In genomic region chr16:29784157-29784556, GRCh38 we compare ENCODE assay signal across 19 cellular contexts. TPM values are rescaled to one million over a fixed set of nuclear protein-coding genes. Genes with fewer than 3 reads are reported as not detected.
A peak's percentile ranks its signal among the peaks of the same experiment; 100 is the strongest.
DNase-seq lines count a peak whose midpoint lies in the region; ATAC-seq lines count a peak whose summit lies in the region.
"Had no signal": no experiment of that assay in that cellular context is flagged by ENCODE, and none has a peak within 500 bp of the region (broad histone marks: within the 10 kb centered on the region; RNA-seq: fewer than 3 reads in every experiment).

No MANE protein-coding gene starts in this region.

- H3K9me3 Mint-ChIP-seq in activated CD4-positive, alpha-beta memory T cell treated with anti-CD3 and anti-CD28 coated beads for 36 hours, result no peaks in the 10 kb centered on the region
- H3K9me3 Mint-ChIP-seq in activated CD4-positive, alpha-beta memory T cell treated with anti-CD3 and anti-CD28 coated beads, Interleukin-2, amount 10 ng/mL, durations not matched to agents 7 days and 5 days, result no peaks in the 10 kb centered on the region
- H3K9me3 Mint-ChIP-seq in activated CD4-positive, alpha-beta T cell treated with anti-CD3 and anti-CD28 coated beads, Interleukin-2, amount 10 ng/mL, durations not matched to agents 24 days and 14 days, result no peaks in the 10 kb centered on the region
- H3K9me3 Mint-ChIP-seq in effector memory CD8-positive, alpha-beta T cell, result no peaks in the 10 kb centered on the region
- H3K9me3 Mint-ChIP-seq in stimulated activated effector memory CD8-positive, alpha-beta T cell treated with anti-CD3 and anti-CD28 coated beads, Interleukin-12 subunit alpha, Interleukin-12 subunit beta, amount 100 ng/mL, for 72 hours, result no peaks in the 10 kb centered on the region
- H3K9me3 Mint-ChIP-seq: immature natural killer cell had no signal

- H4K20me1 ChIP-seq in GM23248 (ENCODE audit: insufficient read depth), result no peaks in the 10 kb centered on the region

- no peaks in the 10 kb centered on the region for H3F3A ChIP-seq in GM23248 (ENCODE audit: insufficient read depth)

- H3K4me3 ChIP-seq in GM23248, result no peak overlapping the region
- H3K4me3 ChIP-seq: colonic mucosa had no signal

- POLR2A ChIA-PET in activated CD4-positive, alpha-beta memory T cell treated with anti-CD3 and anti-CD28 coated beads for 36 hours (lab: Charles Lee), result interaction anchor here (3.0 kb wide), 1 partner anchor 24 kb away, joined by 7 read pairs; no protein-coding TSS in a partner anchor
- POLR2A ChIA-PET in activated CD4-positive, alpha-beta memory T cell treated with anti-CD3 and anti-CD28 coated beads, Interleukin-2, amount 10 ng/mL, durations not matched to agents 7 days and 5 days (lab: Charles Lee), result interaction anchor here (1.2 to 13.0 kb wide), 7 partner anchors 20 to 83 kb away, joined by 3 to 260 read pairs (median 7); partner anchors contain the start of genes C16orf54 and MAZ

- intact Hi-C loops in activated CD4-positive, alpha-beta memory T cell treated with anti-CD3 and anti-CD28 coated beads for 36 hours (cut with micrococcal nuclease), result loop anchor here (1.0 to 5.0 kb wide), 3 partner anchors 37 to 82 kb away; partner anchors contain the start of gene C16orf54
- intact Hi-C loops in activated CD4-positive, alpha-beta T cell treated with anti-CD3 and anti-CD28 coated beads, Interleukin-2, amount 10 ng/mL, durations not matched to agents 24 days and 14 days (cut with micrococcal nuclease), result no loop called here

- H3K27ac ChIP-seq in GM23248, result no peak overlapping the region
- H3K27ac ChIP-seq: colonic mucosa, epithelial cell of prostate, sigmoid colon, stomach had no signal

- no peak overlapping the region for H3K4me2 ChIP-seq in GM23248 (ENCODE audit: unreplicated experiment)
- H3K4me2 ChIP-seq: SK-N-SH had no signal

- H3K9ac ChIP-seq in GM23248, result no peak overlapping the region
- H3K9ac ChIP-seq: SK-N-SH had no signal

- H3K4me1 Mint-ChIP-seq in activated CD4-positive, alpha-beta memory T cell treated with anti-CD3 and anti-CD28 coated beads for 36 hours (ENCODE audit: low read depth), result peaks cover 26% of the 10 kb centered on the region
- peaks cover 28% of the 10 kb centered on the region for H3K4me1 Mint-ChIP-seq in activated CD4-positive, alpha-beta memory T cell treated with anti-CD3 and anti-CD28 coated beads, Interleukin-2, amount 10 ng/mL, durations not matched to agents 7 days and 5 days
- H3K4me1 Mint-ChIP-seq in activated CD4-positive, alpha-beta T cell treated with anti-CD3 and anti-CD28 coated beads, Interleukin-2, amount 10 ng/mL, durations not matched to agents 24 days and 14 days, result peaks cover 26% of the 10 kb centered on the region
- H3K4me1 Mint-ChIP-seq in effector memory CD8-positive, alpha-beta T cell (ENCODE audit: low read depth in 2 of 2), result peaks cover 7 to 13% of the 10 kb centered on the region in 2 donors
- H3K4me1 Mint-ChIP-seq in stimulated activated effector memory CD8-positive, alpha-beta T cell treated with anti-CD3 and anti-CD28 coated beads, Interleukin-12 subunit alpha, Interleukin-12 subunit beta, amount 100 ng/mL, for 72 hours, result peaks cover 17% of the 10 kb centered on the region

- ATAC-seq in effector memory CD8-positive, alpha-beta T cell (replicated peaks), result peak; percentile 25
- peak; percentile 88 for ATAC-seq in stimulated activated effector memory CD8-positive, alpha-beta T cell treated with anti-CD3 and anti-CD28 coated beads, Interleukin-12 subunit alpha, Interleukin-12 subunit beta, amount 100 ng/mL, for 72 hours

- no peaks in the 10 kb centered on the region for H3K36me3 Mint-ChIP-seq in activated CD4-positive, alpha-beta memory T cell treated with anti-CD3 and anti-CD28 coated beads for 36 hours
- peaks cover 3% of the 10 kb centered on the region for H3K36me3 Mint-ChIP-seq in activated CD4-positive, alpha-beta memory T cell treated with anti-CD3 and anti-CD28 coated beads, Interleukin-2, amount 10 ng/mL, durations not matched to agents 7 days and 5 days (ENCODE audit: low read depth)
- no peaks in the 10 kb centered on the region for H3K36me3 Mint-ChIP-seq in activated CD4-positive, alpha-beta T cell treated with anti-CD3 and anti-CD28 coated beads, Interleukin-2, amount 10 ng/mL, durations not matched to agents 24 days and 14 days (ENCODE audit: low read depth)
- H3K36me3 Mint-ChIP-seq in effector memory CD8-positive, alpha-beta T cell (ENCODE audit: insufficient read depth), result peaks cover 3% of the 10 kb centered on the region
- H3K36me3 Mint-ChIP-seq in stimulated activated effector memory CD8-positive, alpha-beta T cell treated with anti-CD3 and anti-CD28 coated beads, Interleukin-12 subunit alpha, Interleukin-12 subunit beta, amount 100 ng/mL, for 72 hours, result peaks cover 5% of the 10 kb centered on the region
- H3K36me3 Mint-ChIP-seq: immature natural killer cell had no signal

- H3K27me3 ChIP-seq in GM23248 (replicated peaks; ENCODE audit: insufficient read depth), result 0 out of 2 replicates have a peak, but pooled peaks cover 6% of the 10 kb centered on the region
- H3K27me3 ChIP-seq: colonic mucosa, sigmoid colon had no signal

- H3K4me1 ChIP-seq in GM23248 (ENCODE audit: insufficient read depth), result no peaks in the 10 kb centered on the region; the same call in 1 of the 2 replicates
- H3K4me1 ChIP-seq: colonic mucosa had no signal

- no peaks in the 10 kb centered on the region for H3K9me3 ChIP-seq in GM23248 (ENCODE audit: low read depth)
- H3K9me3 ChIP-seq: colonic mucosa, sigmoid colon, SK-N-SH, stomach had no signal

- no peaks in the 10 kb centered on the region for H3K9me2 ChIP-seq in GM23248 (ENCODE audit: insufficient read depth)
- H3K9me2 ChIP-seq: SK-N-SH had no signal

- peak overlapping the region; percentile 13 for H3K4me3 Mint-ChIP-seq in activated CD4-positive, alpha-beta memory T cell treated with anti-CD3 and anti-CD28 coated beads for 36 hours
- no peak overlapping the region for H3K4me3 Mint-ChIP-seq in activated CD4-positive, alpha-beta memory T cell treated with anti-CD3 and anti-CD28 coated beads, Interleukin-2, amount 10 ng/mL, durations not matched to agents 7 days and 5 days
- H3K4me3 Mint-ChIP-seq in activated CD4-positive, alpha-beta T cell treated with anti-CD3 and anti-CD28 coated beads, Interleukin-2, amount 10 ng/mL, durations not matched to agents 24 days and 14 days, result no peak overlapping the region
- no peak overlapping the region for H3K4me3 Mint-ChIP-seq in effector memory CD8-positive, alpha-beta T cell
- H3K4me3 Mint-ChIP-seq in stimulated activated effector memory CD8-positive, alpha-beta T cell treated with anti-CD3 and anti-CD28 coated beads, Interleukin-12 subunit alpha, Interleukin-12 subunit beta, amount 100 ng/mL, for 72 hours, result no peak overlapping the region

- no peaks in the 10 kb centered on the region for H3K27me3 Mint-ChIP-seq in activated CD4-positive, alpha-beta memory T cell treated with anti-CD3 and anti-CD28 coated beads for 36 hours
- peaks cover 17% of the 10 kb centered on the region for H3K27me3 Mint-ChIP-seq in activated CD4-positive, alpha-beta memory T cell treated with anti-CD3 and anti-CD28 coated beads, Interleukin-2, amount 10 ng/mL, durations not matched to agents 7 days and 5 days
- peaks cover 10% of the 10 kb centered on the region for H3K27me3 Mint-ChIP-seq in activated CD4-positive, alpha-beta T cell treated with anti-CD3 and anti-CD28 coated beads, Interleukin-2, amount 10 ng/mL, durations not matched to agents 24 days and 14 days
- no peaks in the 10 kb centered on the region for H3K27me3 Mint-ChIP-seq in effector memory CD8-positive, alpha-beta T cell

- in situ Hi-C loops in GM23248 (cut with MboI), result no loop called here

- DNase-seq in activated CD4-positive, alpha-beta memory T cell treated with anti-CD3 and anti-CD28 coated beads for 36 hours, result peak; percentile 70
- DNase-seq in activated CD4-positive, alpha-beta memory T cell treated with anti-CD3 and anti-CD28 coated beads, Interleukin-2, amount 10 ng/mL, durations not matched to agents 7 days and 5 days, result no peak
- peak; percentile 75 for DNase-seq in activated CD4-positive, alpha-beta T cell treated with anti-CD3 and anti-CD28 coated beads, Interleukin-2, amount 10 ng/mL, durations not matched to agents 24 days and 14 days
- no peak for DNase-seq in effector memory CD8-positive, alpha-beta T cell
- DNase-seq in stimulated activated effector memory CD8-positive, alpha-beta T cell treated with anti-CD3 and anti-CD28 coated beads, Interleukin-12 subunit alpha, Interleukin-12 subunit beta, amount 100 ng/mL, for 72 hours (ENCODE audit: low spot score in 2 of 2), result no peak
- no peak for DNase-seq in NCI-H510A (lab: John Stamatoyannopoulos, UW)
- DNase-seq in GM03348 (ENCODE audit: low spot score), result no peak
- DNase-seq in GM23248, result no peak
- DNase-seq: activated CD8-positive, alpha-beta memory T cell treated with anti-CD3 and anti-CD28 coated beads, Interleukin-2, amount 50 U/mL, for 4 hours; colonic mucosa; immature natural killer cell; NCI-H187; sigmoid colon; SK-N-SH; stomach had no signal

- CTCF ChIA-PET in activated CD4-positive, alpha-beta memory T cell treated with anti-CD3 and anti-CD28 coated beads for 36 hours (lab: Charles Lee), result interaction anchor here (0.8 to 3.4 kb wide), 19 partner anchors 9 to 93 kb away, joined by 3 to 35 read pairs (median 6); partner anchors contain the start of genes C16orf54 and PAGR1
- CTCF ChIA-PET in activated CD4-positive, alpha-beta memory T cell treated with anti-CD3 and anti-CD28 coated beads, Interleukin-2, amount 10 ng/mL, durations not matched to agents 7 days and 5 days (lab: Charles Lee), result interaction anchor here (0.5 to 4.6 kb wide), 29 partner anchors 10 to 691 kb away, joined by 3 to 57 read pairs (median 7); partner anchors contain the start of genes PAGR1, TAOK2 and TBX6

- peak overlapping the region; percentile 40 for H3K27ac Mint-ChIP-seq in activated CD4-positive, alpha-beta memory T cell treated with anti-CD3 and anti-CD28 coated beads for 36 hours
- no peak overlapping the region for H3K27ac Mint-ChIP-seq in activated CD4-positive, alpha-beta memory T cell treated with anti-CD3 and anti-CD28 coated beads, Interleukin-2, amount 10 ng/mL, durations not matched to agents 7 days and 5 days
- no peak overlapping the region for H3K27ac Mint-ChIP-seq in activated CD4-positive, alpha-beta T cell treated with anti-CD3 and anti-CD28 coated beads, Interleukin-2, amount 10 ng/mL, durations not matched to agents 24 days and 14 days
- H3K27ac Mint-ChIP-seq in effector memory CD8-positive, alpha-beta T cell, result peak overlapping the region; percentile 7 to 26
- H3K27ac Mint-ChIP-seq in stimulated activated effector memory CD8-positive, alpha-beta T cell treated with anti-CD3 and anti-CD28 coated beads, Interleukin-12 subunit alpha, Interleukin-12 subunit beta, amount 100 ng/mL, for 72 hours, result no peak overlapping the region

- H3K36me3 ChIP-seq in GM23248 (ENCODE audit: low read depth), result no peaks in the 10 kb centered on the region
- H3K36me3 ChIP-seq: colonic mucosa, sigmoid colon, stomach had no signal

- H3K79me2 ChIP-seq in GM23248 (ENCODE audit: insufficient read depth), result no peaks in the 10 kb centered on the region

- no peak overlapping the region for H2AFZ ChIP-seq in GM23248

- 83 to 86% methylated on average over 2 of the region's 2 CpGs for WGBS in GM23248 (ENCODE audit: low coverage in 1 of 2, low lambda C conversion rate in 2 of 2, missing lambda C conversion rate in 2 of 2), 2 experiments

RNA-seq across cellular contexts. Expression of gene ZG16, which starts 6.1 kb away (rescaled TPM):
- not detected for total RNA-seq in activated CD4-positive, alpha-beta memory T cell treated with anti-CD3 and anti-CD28 coated beads for 36 hours
- total RNA-seq in activated CD4-positive, alpha-beta memory T cell treated with anti-CD3 and anti-CD28 coated beads, Interleukin-2, amount 10 ng/mL, durations not matched to agents 7 days and 5 days, result not detected
- not detected in 2 replicates for total RNA-seq in activated CD4-positive, alpha-beta T cell treated with anti-CD3 and anti-CD28 coated beads, Interleukin-2, amount 10 ng/mL, durations not matched to agents 24 days and 14 days
- total RNA-seq in GM23248 (2014; rRNA removed; shearing (Covaris generic)), result not detected in 2 replicates
- polyA plus RNA-seq in GM23248 (2016; fragmentation: Nextera tagmentation; extraction: Ambion mirVana), result not detected in 2 replicates
- total RNA-seq: A673, mesenteric fat pad, NCI-H460 had no signal
- polyA plus RNA-seq: immature natural killer cell, SK-N-SH had no signal

RNA-seq across cellular contexts. Expression of gene KIF22, which starts 6.4 kb away (rescaled TPM):
- 100 to 1,000 TPM; 174 to 180 TPM for total RNA-seq in activated CD4-positive, alpha-beta memory T cell treated with anti-CD3 and anti-CD28 coated beads for 36 hours
- total RNA-seq in activated CD4-positive, alpha-beta memory T cell treated with anti-CD3 and anti-CD28 coated beads, Interleukin-2, amount 10 ng/mL, durations not matched to agents 7 days and 5 days, result 100 to 1,000 TPM; 187 to 192 TPM
- 132 TPM in 2 replicates for total RNA-seq in activated CD4-positive, alpha-beta T cell treated with anti-CD3 and anti-CD28 coated beads, Interleukin-2, amount 10 ng/mL, durations not matched to agents 24 days and 14 days
- total RNA-seq in GM23248 (2014; rRNA removed; shearing (Covaris generic)), result 28.7 and 30.4 TPM in 2 replicates
- polyA plus RNA-seq in GM23248 (2016; fragmentation: Nextera tagmentation; extraction: Ambion mirVana), result 39.5 and 41.8 TPM in 2 replicates

RNA-seq across cellular contexts. Expression of gene MAZ, which starts 22.2 kb away (rescaled TPM):
- 100 to 1,000 TPM; 227 to 242 TPM for total RNA-seq in activated CD4-positive, alpha-beta memory T cell treated with anti-CD3 and anti-CD28 coated beads for 36 hours
- 100 to 1,000 TPM; 365 to 376 TPM for total RNA-seq in activated CD4-positive, alpha-beta memory T cell treated with anti-CD3 and anti-CD28 coated beads, Interleukin-2, amount 10 ng/mL, durations not matched to agents 7 days and 5 days
- 378 and 380 TPM in 2 replicates for total RNA-seq in activated CD4-positive, alpha-beta T cell treated with anti-CD3 and anti-CD28 coated beads, Interleukin-2, amount 10 ng/mL, durations not matched to agents 24 days and 14 days
- total RNA-seq in GM23248 (2014; rRNA removed; shearing (Covaris generic)), result 169 and 215 TPM in 2 replicates
- polyA plus RNA-seq in GM23248 (2016; fragmentation: Nextera tagmentation; extraction: Ambion mirVana), result 74.5 and 76.8 TPM in 2 replicates

RNA-seq across cellular contexts. Expression of gene PRRT2, which starts 27.8 kb away (rescaled TPM):
- 1 to 10 TPM in 1 of 2 experiments, under 1 TPM in 1; 1.00 to 2.6 TPM for total RNA-seq in activated CD4-positive, alpha-beta memory T cell treated with anti-CD3 and anti-CD28 coated beads for 36 hours
- 1 to 10 TPM in 1 of 2 experiments, under 1 TPM in 1; 0.91 to 1.0 TPM for total RNA-seq in activated CD4-positive, alpha-beta memory T cell treated with anti-CD3 and anti-CD28 coated beads, Interleukin-2, amount 10 ng/mL, durations not matched to agents 7 days and 5 days
- total RNA-seq in activated CD4-positive, alpha-beta T cell treated with anti-CD3 and anti-CD28 coated beads, Interleukin-2, amount 10 ng/mL, durations not matched to agents 24 days and 14 days, result 1.6 and 1.7 TPM in 2 replicates
- total RNA-seq in GM23248 (2014; rRNA removed; shearing (Covaris generic)), result 0.43 and 4.0 TPM in 2 replicates
- 1.3 and 2.1 TPM in 2 replicates for polyA plus RNA-seq in GM23248 (2016; fragmentation: Nextera tagmentation; extraction: Ambion mirVana)
- polyA plus RNA-seq: immature natural killer cell had no signal

RNA-seq across cellular contexts. Expression of gene PAGR1, which starts 31.8 kb away (rescaled TPM):
- total RNA-seq in activated CD4-positive, alpha-beta memory T cell treated with anti-CD3 and anti-CD28 coated beads for 36 hours, result 10 to 100 TPM; 21.9 to 24.0 TPM
- total RNA-seq in activated CD4-positive, alpha-beta memory T cell treated with anti-CD3 and anti-CD28 coated beads, Interleukin-2, amount 10 ng/mL, durations not matched to agents 7 days and 5 days, result 10 to 100 TPM; 26.6 to 28.4 TPM
- 25.8 and 27.0 TPM in 2 replicates for total RNA-seq in activated CD4-positive, alpha-beta T cell treated with anti-CD3 and anti-CD28 coated beads, Interleukin-2, amount 10 ng/mL, durations not matched to agents 24 days and 14 days
- 23.6 and 30.6 TPM in 2 replicates for total RNA-seq in GM23248 (2014; rRNA removed; shearing (Covaris generic))
- 17.5 and 19.3 TPM in 2 replicates for polyA plus RNA-seq in GM23248 (2016; fragmentation: Nextera tagmentation; extraction: Ambion mirVana)

Comparison
In these comparisons a context has a peak if more than half of its experiments do, and no peak if none do; other contexts are left out.
1. DNase-seq: peak in activated CD4-positive, alpha-beta memory T cell treated with anti-CD3 and anti-CD28 coated beads for 36 hours (single experiment) and activated CD4-positive, alpha-beta T cell treated with anti-CD3 and anti-CD28 coated beads, Interleukin-2, amount 10 ng/mL, durations not matched to agents 24 days and 14 days (single experiment); none in activated CD4-positive, alpha-beta memory T cell treated with anti-CD3 and anti-CD28 coated beads, Interleukin-2, amount 10 ng/mL, durations not matched to agents 7 days and 5 days (single experiment), effector memory CD8-positive, alpha-beta T cell (0 of 3), stimulated activated effector memory CD8-positive, alpha-beta T cell treated with anti-CD3 and anti-CD28 coated beads, Interleukin-12 subunit alpha, Interleukin-12 subunit beta, amount 100 ng/mL, for 72 hours (0 of 2), NCI-H510A (single experiment), GM03348 (single experiment) and GM23248 (single experiment).
2. H3K27ac Mint-ChIP-seq: peak in activated CD4-positive, alpha-beta memory T cell treated with anti-CD3 and anti-CD28 coated beads for 36 hours (single experiment) and effector memory CD8-positive, alpha-beta T cell (2 of 2); none in activated CD4-positive, alpha-beta memory T cell treated with anti-CD3 and anti-CD28 coated beads, Interleukin-2, amount 10 ng/mL, durations not matched to agents 7 days and 5 days (single experiment), activated CD4-positive, alpha-beta T cell treated with anti-CD3 and anti-CD28 coated beads, Interleukin-2, amount 10 ng/mL, durations not matched to agents 24 days and 14 days (single experiment) and stimulated activated effector memory CD8-positive, alpha-beta T cell treated with anti-CD3 and anti-CD28 coated beads, Interleukin-12 subunit alpha, Interleukin-12 subunit beta, amount 100 ng/mL, for 72 hours (single experiment).